1 cellular context compared by ENCODE assay signal in genomic region chr4:80207172-80207583, GRCh38.
TF ChIP-seq lines count a peak whose summit lies in the region.

No MANE protein-coding gene starts in this region.

TF ChIP-seq in K562, 482 proteins besides CTCF, POLR2A, EP300 and RAD21:
- no peak for TF ChIP-seq ZNF717 (CRISPR knock-in tag; IDR thresholded peaks at IDR 0.05)
- TF ChIP-seq, protein P1, sequence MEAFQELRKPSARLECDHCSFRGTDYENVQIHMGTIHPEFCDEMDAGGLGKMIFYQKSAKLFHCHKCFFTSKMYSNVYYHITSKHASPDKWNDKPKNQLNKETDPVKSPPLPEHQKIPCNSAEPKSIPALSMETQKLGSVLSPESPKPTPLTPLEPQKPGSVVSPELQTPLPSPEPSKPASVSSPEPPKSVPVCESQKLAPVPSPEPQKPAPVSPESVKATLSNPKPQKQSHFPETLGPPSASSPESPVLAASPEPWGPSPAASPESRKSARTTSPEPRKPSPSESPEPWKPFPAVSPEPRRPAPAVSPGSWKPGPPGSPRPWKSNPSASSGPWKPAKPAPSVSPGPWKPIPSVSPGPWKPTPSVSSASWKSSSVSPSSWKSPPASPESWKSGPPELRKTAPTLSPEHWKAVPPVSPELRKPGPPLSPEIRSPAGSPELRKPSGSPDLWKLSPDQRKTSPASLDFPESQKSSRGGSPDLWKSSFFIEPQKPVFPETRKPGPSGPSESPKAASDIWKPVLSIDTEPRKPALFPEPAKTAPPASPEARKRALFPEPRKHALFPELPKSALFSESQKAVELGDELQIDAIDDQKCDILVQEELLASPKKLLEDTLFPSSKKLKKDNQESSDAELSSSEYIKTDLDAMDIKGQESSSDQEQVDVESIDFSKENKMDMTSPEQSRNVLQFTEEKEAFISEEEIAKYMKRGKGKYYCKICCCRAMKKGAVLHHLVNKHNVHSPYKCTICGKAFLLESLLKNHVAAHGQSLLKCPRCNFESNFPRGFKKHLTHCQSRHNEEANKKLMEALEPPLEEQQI (IDR thresholded peaks at IDR 0.05) = peak; percentile 39; the same call in 1 of the 2 replicates
- no peak for TF ChIP-seq NCOA6 (IDR thresholded peaks at IDR 0.05)
- no peak for TF ChIP-seq REST (CRISPR knock-in tag; IDR thresholded peaks at IDR 0.05; ENCODE audit: low read depth)
- no peak for TF ChIP-seq SMAD3 (CRISPR knock-in tag; conservative IDR thresholded peaks at IDR 0.05)
- TF ChIP-seq, protein P2, sequence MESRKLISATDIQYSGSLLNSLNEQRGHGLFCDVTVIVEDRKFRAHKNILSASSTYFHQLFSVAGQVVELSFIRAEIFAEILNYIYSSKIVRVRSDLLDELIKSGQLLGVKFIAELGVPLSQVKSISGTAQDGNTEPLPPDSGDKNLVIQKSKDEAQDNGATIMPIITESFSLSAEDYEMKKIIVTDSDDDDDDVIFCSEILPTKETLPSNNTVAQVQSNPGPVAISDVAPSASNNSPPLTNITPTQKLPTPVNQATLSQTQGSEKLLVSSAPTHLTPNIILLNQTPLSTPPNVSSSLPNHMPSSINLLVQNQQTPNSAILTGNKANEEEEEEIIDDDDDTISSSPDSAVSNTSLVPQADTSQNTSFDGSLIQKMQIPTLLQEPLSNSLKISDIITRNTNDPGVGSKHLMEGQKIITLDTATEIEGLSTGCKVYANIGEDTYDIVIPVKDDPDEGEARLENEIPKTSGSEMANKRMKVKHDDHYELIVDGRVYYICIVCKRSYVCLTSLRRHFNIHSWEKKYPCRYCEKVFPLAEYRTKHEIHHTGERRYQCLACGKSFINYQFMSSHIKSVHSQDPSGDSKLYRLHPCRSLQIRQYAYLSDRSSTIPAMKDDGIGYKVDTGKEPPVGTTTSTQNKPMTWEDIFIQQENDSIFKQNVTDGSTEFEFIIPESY (CRISPR knock-in tag; IDR thresholded peaks at IDR 0.05) = peak; percentile 89; the same call in 1 of the 2 replicates
- TF ChIP-seq TCF15 (CRISPR knock-in tag; IDR thresholded peaks at IDR 0.05) = no peak
- TF ChIP-seq TAF7 (tag; IDR thresholded peaks at IDR 0.05) = no peak
